15 cellular contexts compared by ENCODE assay signal in genomic region chr9:14345586-14346237, GRCh38. TPM values are rescaled to one million over a fixed set of nuclear protein-coding genes. Genes with fewer than 3 reads are reported as not detected.
A peak's percentile ranks its signal among the peaks of the same experiment; 100 is the strongest.
DNase-seq lines count a peak whose midpoint lies in the region; ATAC-seq and TF ChIP-seq lines count a peak whose summit lies in the region.
"Had no signal": no experiment of that assay in that cellular context is flagged by ENCODE, and none has a peak within 500 bp of the region (broad histone marks: within the 10 kb centered on the region; RNA-seq: fewer than 3 reads in every experiment).

No MANE protein-coding gene starts in this region.

- H2AFZ ChIP-seq in ACC112 (ENCODE audit: low read length, unreplicated experiment) (no peak overlapping the region), neuron (ENCODE audit: low read depth, low read length) (peak overlapping the region; percentile 12)

- H3K4me1 ChIP-seq in ACC112 (ENCODE audit: control insufficient read depth, insufficient read depth, low read length, unreplicated experiment), result peaks cover 7% of the 10 kb centered on the region
- no peaks in the 10 kb centered on the region for H3K4me1 ChIP-seq in RWPE2 (ENCODE audit: insufficient read depth, poor library complexity, severe bottlenecking)
- H3K4me1 ChIP-seq in heart right ventricle, result peaks cover 13 to 83% (median 48%) of the 10 kb centered on the region in 9 donors
- H3K4me1 ChIP-seq in neuron (ENCODE audit: insufficient read depth, low read length), result peaks cover 65% of the 10 kb centered on the region

- H3K79me2 ChIP-seq in ACC112 (ENCODE audit: control insufficient read depth, insufficient read depth, low read length, unreplicated experiment), result peaks cover 10% of the 10 kb centered on the region

- DNase-seq in RWPE2 (ENCODE audit: low spot score), result peak; percentile 54
- no peak for DNase-seq in heart right ventricle
- DNase-seq in activated effector memory CD4-positive, alpha-beta T cell treated with Interleukin-2 at 50 U/mL for 16 hours, result no peak
- DNase-seq in stimulated activated naive CD4-positive, alpha-beta T cell (lab: John Stamatoyannopoulos, UW), result no peak
- DNase-seq: activated CD4-positive, alpha-beta memory T cell treated with anti-CD3 and anti-CD28 coated beads, Interleukin-2, amount 10 ng/mL, durations not matched to agents 7 days and 5 days; EL; NCI-H1105 treated with DMSO at 0.1 percent for 48 hours; ovary; stimulated activated CD4-positive, alpha-beta T cell treated with anti-CD3 and anti-CD28 coated beads, Interleukin-4, amount 100 ng/mL, for 4 hours had no signal

- ATAC-seq in RWPE2 (ENCODE audit: low read depth) (no peak), heart right ventricle (no peak), GM18867 (IDR thresholded peaks at IDR 0.05; ENCODE audit: unreplicated experiment) (no peak), HG03135 (IDR thresholded peaks at IDR 0.05; ENCODE audit: unreplicated experiment) (no peak)

- 69% methylated on average over 40 of the region's 40 CpGs for WGBS in heart right ventricle, 2 donors

- TF ChIP-seq CTCF in RWPE2 (IDR thresholded peaks at IDR 0.05; ENCODE audit: poor library complexity, severe bottlenecking), result no peak
- TF ChIP-seq CTCF in heart right ventricle (IDR thresholded peaks at IDR 0.05), result no peak

- H3K27me3 ChIP-seq in ACC112 (ENCODE audit: insufficient read depth, low read length) (peaks cover 28% of the 10 kb centered on the region), RWPE2 (ENCODE audit: insufficient read depth, poor library complexity, severe bottlenecking) (peaks cover 10% of the 10 kb centered on the region), heart right ventricle (peaks cover 0 to 62% (median 0%) of the 10 kb centered on the region in 7 donors), neuron (ENCODE audit: insufficient read depth, low read length) (peaks cover 98% of the 10 kb centered on the region)
- H3K27me3 ChIP-seq: ovary had no signal

- H3K4me3 ChIP-seq in ACC112 (ENCODE audit: low read depth, low read length) (peak overlapping the region; percentile 77), RWPE2 (ENCODE audit: severe bottlenecking) (no peak overlapping the region), heart right ventricle (peak overlapping the region in 5 of 10 donors; percentile 57 to 83 (median 66)), neuron (ENCODE audit: low read length) (peak overlapping the region; percentile 17)
- H3K4me3 ChIP-seq: ovary had no signal

- H3K9me3 ChIP-seq in RWPE2 (ENCODE audit: severe bottlenecking) (no peaks in the 10 kb centered on the region), heart right ventricle (no peaks in the 10 kb centered on the region), neuron (ENCODE audit: low read length) (no peaks in the 10 kb centered on the region)
- H3K9me3 ChIP-seq: ovary had no signal

- H3K27ac ChIP-seq in ACC112 (ENCODE audit: low read depth, low read length), result peak overlapping the region; percentile 53; the same call in 1 of the 2 replicates
- no peak overlapping the region for H3K27ac ChIP-seq in RWPE2 (ENCODE audit: poor library complexity, severe bottlenecking)
- peak overlapping the region in 9 of 10 donors; percentile 73 to 98 (median 92) for H3K27ac ChIP-seq in heart right ventricle
- H3K27ac ChIP-seq: epithelial cell of prostate, ovary had no signal

- H3K36me3 ChIP-seq in ACC112 (ENCODE audit: insufficient read depth, low read length) (no peaks in the 10 kb centered on the region), RWPE2 (ENCODE audit: low read depth) (no peaks in the 10 kb centered on the region), heart right ventricle (no peaks in the 10 kb centered on the region), neuron (ENCODE audit: insufficient read depth, low read length) (no peaks in the 10 kb centered on the region)
- H3K36me3 ChIP-seq: ovary had no signal

- intact Hi-C loops in heart right ventricle (cut with DNase I), result loop anchor here in 5 of 10 donors (2.0 to 5.0 kb wide), 3 partner anchors 23 to 315 kb away; partner anchors contain the start of gene NFIB (in 2 of the 5)

RNA-seq across cellular contexts. Expression of gene NFIB, which starts 31.8 kb away (rescaled TPM):
- 100 to 1,000 TPM in 9 of 10 donors, 10 to 100 TPM in 1; 96.8 to 145 (median 126) TPM for total RNA-seq in heart right ventricle
- polyA plus RNA-seq in heart right ventricle, result 10 to 100 TPM; 16.7 to 37.2 TPM
- total RNA-seq: activated CD4-positive, alpha-beta memory T cell treated with anti-CD3 and anti-CD28 coated beads, Interleukin-2, amount 10 ng/mL, durations not matched to agents 7 days and 5 days; T-helper 2 cell treated with Interferon-gamma antibody and Interleukin-4, amounts not matched to agents 100 ng/mL and 5 ng/mL, for 36 hours had no signal
